In genomic region chr14:102323102-102323501, GRCh38 we compare ENCODE assay signal across 8 cellular contexts. TPM values are rescaled to one million over a fixed set of nuclear protein-coding genes. Genes with fewer than 3 reads are reported as not detected.
DNase-seq lines count a peak whose midpoint lies in the region; ATAC-seq and TF ChIP-seq lines count a peak whose summit lies in the region.

No MANE protein-coding gene starts in this region.

- DNase-seq in AG09309 (ENCODE audit: low read depth): peak; percentile 77
- DNase-seq in GM12864 (ENCODE audit: low read depth): no peak
- peak; percentile 62 for DNase-seq in NCI-H2171 treated with DMSO at 0.1 percent for 48 hours (lab: John Stamatoyannopoulos, UW)
- DNase-seq in amniotic stem cell (lab: John Stamatoyannopoulos, UW): peak; percentile 42
- peak; percentile 73 for DNase-seq in right atrium auricular region (ENCODE audit: low spot score)
- DNase-seq in gastrocnemius medialis: peak; percentile 48 to 83
- DNase-seq in effector memory CD8-positive, alpha-beta T cell: no peak

- no peak overlapping the region for H3K4me3 Mint-ChIP-seq in effector memory CD8-positive, alpha-beta T cell

- no peak for TF ChIP-seq POLR2A in gastrocnemius medialis (IDR thresholded peaks at IDR 0.05)

- no peaks in the 10 kb centered on the region for H3K9me3 ChIP-seq in right atrium auricular region
- H3K9me3 ChIP-seq in gastrocnemius medialis: no peaks in the 10 kb centered on the region

- no peaks in the 10 kb centered on the region for H3K9me3 Mint-ChIP-seq in effector memory CD8-positive, alpha-beta T cell

- intact Hi-C loops in gastrocnemius medialis (cut with DNase I; ENCODE audit: low total_unique reads): no loop called here

- peaks cover 11% of the 10 kb centered on the region for H3K36me3 ChIP-seq in right atrium auricular region
- peaks cover 0 to 13% of the 10 kb centered on the region in 2 donors for H3K36me3 ChIP-seq in gastrocnemius medialis

- H3K27ac ChIP-seq in right atrium auricular region (peak overlapping the region in 1 of 2 donors; percentile 30), gastrocnemius medialis (peak overlapping the region; percentile 46 to 71 (median 66))

- H3K27me3 Mint-ChIP-seq in effector memory CD8-positive, alpha-beta T cell: no peaks in the 10 kb centered on the region

- H3K4me1 ChIP-seq in right atrium auricular region (peaks cover 0 to 25% of the 10 kb centered on the region in 2 donors), gastrocnemius medialis (peaks cover 25 to 33% of the 10 kb centered on the region in 2 donors)

- no peaks in the 10 kb centered on the region for H3K27me3 ChIP-seq in right atrium auricular region
- no peaks in the 10 kb centered on the region for H3K27me3 ChIP-seq in gastrocnemius medialis

- TF ChIP-seq CTCF in AG09309 (IDR thresholded peaks at IDR 0.05; ENCODE audit: control insufficient read depth, insufficient read depth, low read depth, low read length, missing control alignments): peak; percentile 78
- peak; percentile 53 for TF ChIP-seq CTCF in GM12864 (IDR thresholded peaks at IDR 0.05; ENCODE audit: low read depth, low read length, missing control alignments)
- TF ChIP-seq CTCF in right atrium auricular region (IDR thresholded peaks at IDR 0.05): peak; percentile 29 to 52
- peak; percentile 12 to 59 (median 40) for TF ChIP-seq CTCF in gastrocnemius medialis (IDR thresholded peaks at IDR 0.05 in 4 of 5, conservative IDR thresholded peaks at IDR 0.05 in 1 of 5)

- H3K4me3 ChIP-seq in AG09309 (ENCODE audit: control insufficient read depth, low read depth, low read length): no peak overlapping the region
- no peak overlapping the region for H3K4me3 ChIP-seq in GM12864 (ENCODE audit: low read depth, low read length)
- no peak overlapping the region for H3K4me3 ChIP-seq in right atrium auricular region
- no peak overlapping the region for H3K4me3 ChIP-seq in gastrocnemius medialis

- in situ Hi-C loops in gastrocnemius medialis (cut with MboI; ENCODE audit: low sequenced_read_pairs in 4 of 4): loop anchor here in 1 of 4 donors (25.0 kb wide), 3 partner anchors 186 to 561 kb away; partner anchors contain the start of genes ANKRD9, PPP2R5C and WDR20

- H3K27ac Mint-ChIP-seq in effector memory CD8-positive, alpha-beta T cell: no peak overlapping the region

- H3K36me3 Mint-ChIP-seq in effector memory CD8-positive, alpha-beta T cell (ENCODE audit: insufficient read depth): peaks cover 27% of the 10 kb centered on the region

- peak; percentile 35 to 38 for ATAC-seq in gastrocnemius medialis
- ATAC-seq in GM19324 (IDR thresholded peaks at IDR 0.05; ENCODE audit: low FRiP score, unreplicated experiment): no peak
- ATAC-seq in effector memory CD8-positive, alpha-beta T cell (replicated peaks): no peak

- H3K4me1 Mint-ChIP-seq in effector memory CD8-positive, alpha-beta T cell (ENCODE audit: low read depth in 2 of 2): peaks cover 14% of the 10 kb centered on the region in 2 donors

RNA-seq across cellular contexts. Expression of gene ZNF839, which starts 3.6 kb away (rescaled TPM):
- total RNA-seq in right atrium auricular region: 1 to 10 TPM; 6.4 to 7.8 TPM
- total RNA-seq in gastrocnemius medialis: 10 to 100 TPM; 10.6 to 16.8 (median 14.0) TPM

RNA-seq across cellular contexts. Expression of gene MOK, which starts 18.1 kb away (rescaled TPM):
- total RNA-seq in right atrium auricular region: 10 to 100 TPM; 10.1 to 22.9 TPM
- total RNA-seq in gastrocnemius medialis: 1 to 10 TPM; 1.3 to 2.8 (median 2.3) TPM

RNA-seq across cellular contexts. Expression of gene CINP, which starts 39.6 kb away (rescaled TPM):
- total RNA-seq in right atrium auricular region (10 to 100 TPM; 25.0 to 31.3 TPM), gastrocnemius medialis (10 to 100 TPM; 19.2 to 25.1 (median 21.5) TPM)

RNA-seq across cellular contexts. Expression of gene TECPR2, which starts 39.6 kb away (rescaled TPM):
- total RNA-seq in right atrium auricular region (10 to 100 TPM; 13.2 to 15.5 TPM), gastrocnemius medialis (10 to 100 TPM; 10.0 to 45.0 (median 20.2) TPM)

Comparison
In these comparisons a context has a peak if more than half of its experiments do, and no peak if none do; other contexts are left out.
1. DNase-seq: peak in AG09309 (single experiment), NCI-H2171 treated with DMSO at 0.1 percent for 48 hours (single experiment), amniotic stem cell (single experiment), right atrium auricular region (single experiment) and gastrocnemius medialis (2 of 2); none in GM12864 (single experiment) and effector memory CD8-positive, alpha-beta T cell (0 of 3).
2. ATAC-seq: peak in gastrocnemius medialis (2 of 2); none in GM19324 (single experiment) and effector memory CD8-positive, alpha-beta T cell (single experiment).
3. Peak in every context shown above with its lines, with median percentiles within 50 percentile points of each other: CTCF ChIP-seq.